In the genomic region with DNA sequence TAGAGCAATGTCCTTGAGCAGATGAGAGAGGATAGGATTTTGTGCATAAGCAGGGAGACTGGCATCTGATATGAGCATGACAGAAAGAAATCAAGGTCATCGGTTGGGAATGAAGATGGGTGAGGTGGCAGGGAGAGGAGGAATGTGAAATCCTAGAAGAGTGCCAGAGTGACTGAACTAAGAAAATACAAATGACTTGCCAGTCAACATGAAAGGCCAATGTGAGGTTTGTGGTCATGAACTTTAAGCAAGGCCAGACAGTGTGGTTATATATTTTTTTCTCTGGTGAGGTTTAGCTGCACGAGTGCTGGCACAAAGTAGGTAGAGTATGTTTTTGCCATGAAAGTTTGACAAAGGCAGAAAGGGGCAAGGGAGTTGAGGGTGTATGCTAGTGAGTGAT, we compare ENCODE assay signal across 12 cellular contexts. TPM values are rescaled to one million over a fixed set of nuclear protein-coding genes. Genes with fewer than 3 reads are reported as not detected.
DNase-seq lines count a peak whose midpoint lies in the region; ATAC-seq and TF ChIP-seq lines count a peak whose summit lies in the region.
"Had no signal": no experiment of that assay in that cellular context is flagged by ENCODE, and none has a peak within 500 bp of the region (broad histone marks: within the 10 kb centered on the region; RNA-seq: fewer than 3 reads in every experiment).

No MANE protein-coding gene starts in this region.

- no peak overlapping the region for H3K4ac ChIP-seq in mesendoderm (ENCODE audit: low read depth, low read length)

- H3K36me3 ChIP-seq in gastroesophageal sphincter = no peaks in the 10 kb centered on the region
- no peaks in the 10 kb centered on the region for H3K36me3 ChIP-seq in mesendoderm (ENCODE audit: control insufficient read depth, insufficient read depth, low read length)
- H3K36me3 ChIP-seq: colonic mucosa, pancreas had no signal

- WGBS in gastroesophageal sphincter (ENCODE audit: low coverage in 1 of 2), 2 donors = 80 to 96% methylated on average over 1 to 2 of the region's 2 CpGs
- WGBS in mesendoderm (ENCODE audit: extremely low coverage, insufficient coverage, low lambda C conversion rate) = no CpG with 5 or more reads among the region's 2 CpGs

- no peak overlapping the region for H3K9ac ChIP-seq in mesendoderm (ENCODE audit: low read length)

- H3K9me3 ChIP-seq in gastroesophageal sphincter = no peaks in the 10 kb centered on the region
- H3K9me3 ChIP-seq: colonic mucosa, pancreas had no signal

- H3K56ac ChIP-seq in mesendoderm (ENCODE audit: low read length) = no peak overlapping the region

- no peak overlapping the region for H3K18ac ChIP-seq in mesendoderm (ENCODE audit: low read length)

- H3K27me3 ChIP-seq in gastroesophageal sphincter = no peaks in the 10 kb centered on the region
- no peaks in the 10 kb centered on the region for H3K27me3 ChIP-seq in mesendoderm (ENCODE audit: insufficient read depth, low read length, poor library complexity)
- H3K27me3 ChIP-seq: colonic mucosa, pancreas had no signal

- peaks cover 2% of the 10 kb centered on the region for H3K36me3 Mint-ChIP-seq in activated CD8-positive, alpha-beta T cell treated with anti-CD3 and anti-CD28 coated beads, Interleukin-2, amount 10 ng/mL, durations not matched to agents 7 days and 5 days (ENCODE audit: low read depth)

- POLR2A ChIA-PET in activated CD8-positive, alpha-beta T cell treated with anti-CD3 and anti-CD28 coated beads, Interleukin-2, amount 10 ng/mL, durations not matched to agents 7 days and 5 days (lab: Charles Lee) = interaction anchor here (1.8 kb wide), 1 partner anchor 11 kb away, joined by 6 read pairs; no protein-coding TSS in a partner anchor

- no peak overlapping the region for H3K4me3 ChIP-seq in gastroesophageal sphincter
- H3K4me3 ChIP-seq in mesendoderm (ENCODE audit: low read length) = no peak overlapping the region
- H3K4me3 ChIP-seq: colonic mucosa, pancreas had no signal

- H3K9me3 Mint-ChIP-seq in activated CD8-positive, alpha-beta T cell treated with anti-CD3 and anti-CD28 coated beads, Interleukin-2, amount 10 ng/mL, durations not matched to agents 7 days and 5 days (ENCODE audit: insufficient read depth) = no peaks in the 10 kb centered on the region
- H3K9me3 Mint-ChIP-seq: activated T-helper 2 cell treated with anti-CD3 and anti-CD28 coated beads, Interferon-gamma antibody, Interleukin-2, Interleukin-4, amounts not matched to agents 10 μg/mL and 5 μg/mL and 100 μg/mL, durations not matched to agents 14 hours and 24 hours and 36 hours had no signal

- H2BK120ac ChIP-seq in mesendoderm (ENCODE audit: low read depth, low read length) = no peak overlapping the region

- no peak overlapping the region for H3K27ac Mint-ChIP-seq in activated CD8-positive, alpha-beta T cell treated with anti-CD3 and anti-CD28 coated beads, Interleukin-2, amount 10 ng/mL, durations not matched to agents 7 days and 5 days
- H3K27ac Mint-ChIP-seq: activated T-helper 2 cell treated with anti-CD3 and anti-CD28 coated beads, Interferon-gamma antibody, Interleukin-2, Interleukin-4, amounts not matched to agents 10 μg/mL and 5 μg/mL and 100 μg/mL, durations not matched to agents 14 hours and 24 hours and 36 hours had no signal

- no peaks in the 10 kb centered on the region for H3K79me2 ChIP-seq in mesendoderm (ENCODE audit: control insufficient read depth, insufficient read depth, low read length)

- H4K5ac ChIP-seq in mesendoderm (ENCODE audit: low read length) = no peak overlapping the region

- no peak overlapping the region for H3K4me2 ChIP-seq in mesendoderm (ENCODE audit: low read length)

- H2BK15ac ChIP-seq in mesendoderm (replicated peaks; ENCODE audit: low read depth) = no peak overlapping the region

- H2AK5ac ChIP-seq in mesendoderm (ENCODE audit: low read length) = no peak overlapping the region

- no peak overlapping the region for H2BK5ac ChIP-seq in mesendoderm (ENCODE audit: low read length)

- H3K27me3 Mint-ChIP-seq in activated CD8-positive, alpha-beta T cell treated with anti-CD3 and anti-CD28 coated beads, Interleukin-2, amount 10 ng/mL, durations not matched to agents 7 days and 5 days (ENCODE audit: low read depth) = peaks cover 40% of the 10 kb centered on the region

- peak; percentile 91 for ATAC-seq in GM18858 (IDR thresholded peaks at IDR 0.05; ENCODE audit: unreplicated experiment)
- peak; percentile 75 for ATAC-seq in HG03060 (IDR thresholded peaks at IDR 0.05; ENCODE audit: low read depth, unreplicated experiment)
- ATAC-seq in activated CD8-positive, alpha-beta T cell treated with anti-CD3 and anti-CD28 coated beads, Interleukin-2, amount 10 ng/mL, durations not matched to agents 7 days and 5 days = peak; percentile 70
- ATAC-seq in gastroesophageal sphincter = no peak
- ATAC-seq: pancreas had no signal

- DNase-seq in AG08395 (ENCODE audit: low spot score) (peak; percentile 24), mesendoderm (no peak), NCI-H2107 treated with DMSO at 0.1 percent for 48 hours (lab: John Stamatoyannopoulos, UW; ENCODE audit: unreplicated experiment) (no peak), NCI-H2227 (lab: John Stamatoyannopoulos, UW; ENCODE audit: unreplicated experiment) (no peak)
- peak; percentile 35 for DNase-seq in activated CD8-positive, alpha-beta T cell treated with anti-CD3 and anti-CD28 coated beads, Interleukin-2, amount 10 ng/mL, durations not matched to agents 7 days and 5 days
- DNase-seq: colonic mucosa, pancreas had no signal

- CTCF ChIA-PET in activated CD8-positive, alpha-beta T cell treated with anti-CD3 and anti-CD28 coated beads, Interleukin-2, amount 10 ng/mL, durations not matched to agents 7 days and 5 days (lab: Charles Lee) = interaction anchor here (1.1 to 2.8 kb wide), 3 partner anchors 11 to 197 kb away, joined by 3 to 11 read pairs (median 3); no protein-coding TSS in a partner anchor

- H4K8ac ChIP-seq in mesendoderm (ENCODE audit: low read depth, low read length) = no peak overlapping the region

- H3K27ac ChIP-seq in gastroesophageal sphincter (no peak overlapping the region), mesendoderm (ENCODE audit: low read depth, low read length) (no peak overlapping the region)
- H3K27ac ChIP-seq: C4-2B, colonic mucosa, pancreas had no signal

- TF ChIP-seq EP300 in gastroesophageal sphincter (IDR thresholded peaks at IDR 0.05) = no peak

- H3K79me1 ChIP-seq in mesendoderm (ENCODE audit: low read length) = no peaks in the 10 kb centered on the region

- no peak overlapping the region for H3K23ac ChIP-seq in mesendoderm (ENCODE audit: low read length)

- no peak for TF ChIP-seq POLR2A in gastroesophageal sphincter (IDR thresholded peaks at IDR 0.05)

- H3K4me3 Mint-ChIP-seq in activated CD8-positive, alpha-beta T cell treated with anti-CD3 and anti-CD28 coated beads, Interleukin-2, amount 10 ng/mL, durations not matched to agents 7 days and 5 days = no peak overlapping the region

- no peaks in the 10 kb centered on the region for H3K4me1 Mint-ChIP-seq in activated CD8-positive, alpha-beta T cell treated with anti-CD3 and anti-CD28 coated beads, Interleukin-2, amount 10 ng/mL, durations not matched to agents 7 days and 5 days (ENCODE audit: low read depth)

- no peaks in the 10 kb centered on the region for H3K4me1 ChIP-seq in gastroesophageal sphincter
- no peaks in the 10 kb centered on the region for H3K4me1 ChIP-seq in mesendoderm (ENCODE audit: control insufficient read depth, low read depth, low read length)
- H3K4me1 ChIP-seq: colonic mucosa, pancreas had no signal

- TF ChIP-seq CTCF in gastroesophageal sphincter (IDR thresholded peaks at IDR 0.05) = no peak

RNA-seq across cellular contexts. Expression of gene QPCT, which starts 21.2 kb away (rescaled TPM):
- total RNA-seq in activated CD8-positive, alpha-beta T cell treated with anti-CD3 and anti-CD28 coated beads, Interleukin-2, amount 10 ng/mL, durations not matched to agents 7 days and 5 days = not detected
- 1 to 10 TPM; 1.5 to 5.2 (median 2.6) TPM for total RNA-seq in gastroesophageal sphincter
- 26.1 TPM for polyA plus RNA-seq in mesendoderm (2013, experiment 1 of 2)
- 24.8 TPM for polyA plus RNA-seq in mesendoderm (2013, experiment 2 of 2)

RNA-seq across cellular contexts. Expression of gene PRKD3, which starts 41.0 kb away (rescaled TPM):
- total RNA-seq in activated CD8-positive, alpha-beta T cell treated with anti-CD3 and anti-CD28 coated beads, Interleukin-2, amount 10 ng/mL, durations not matched to agents 7 days and 5 days = 10 to 100 TPM; 18.7 to 21.5 TPM
- 10 to 100 TPM; 29.3 to 40.3 (median 38.3) TPM for total RNA-seq in gastroesophageal sphincter
- 49.2 TPM for polyA plus RNA-seq in mesendoderm (2013, experiment 1 of 2)
- polyA plus RNA-seq in mesendoderm (2013, experiment 2 of 2) = 47.9 TPM

Comparison
In these comparisons a context has a peak if more than half of its experiments do, and no peak if none do; other contexts are left out.
1. DNase-seq: peak in AG08395 (single experiment) and activated CD8-positive, alpha-beta T cell treated with anti-CD3 and anti-CD28 coated beads, Interleukin-2, amount 10 ng/mL, durations not matched to agents 7 days and 5 days (single experiment); none in mesendoderm (single experiment), NCI-H2107 treated with DMSO at 0.1 percent for 48 hours (single experiment) and NCI-H2227 (single experiment).